Comparison of ENCODE assay signal across 24 cellular contexts in the genomic region with DNA sequence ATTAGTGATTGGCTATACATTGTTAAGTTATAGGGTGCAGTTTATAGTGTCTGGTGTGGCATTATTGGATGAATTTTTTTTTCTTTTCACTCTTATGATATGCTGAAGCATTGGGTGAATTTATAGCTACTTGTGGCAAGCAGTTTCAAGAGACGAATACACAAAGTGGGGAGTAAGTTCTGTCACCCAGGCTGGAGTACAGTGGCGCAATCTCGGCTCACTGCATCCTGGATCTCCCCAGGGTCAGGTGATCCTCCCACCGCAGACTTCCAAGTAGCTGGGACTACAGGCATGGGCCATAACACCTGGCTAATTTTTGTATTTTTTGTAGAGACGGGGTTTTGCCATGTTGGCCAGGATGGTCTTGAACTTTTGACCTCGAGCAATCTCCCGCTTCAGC.
"Had no signal": no experiment of that assay in that cellular context is flagged by ENCODE, and none has a peak within 500 bp of the region (broad histone marks: within the 10 kb centered on the region; RNA-seq: fewer than 3 reads in every experiment).

No MANE protein-coding gene starts in this region.

- FAIRE-seq: endometrium, frontal cortex, keratinocyte had no signal

- H3K36me3 ChIP-seq: colonic mucosa, esophagus muscularis mucosa, gastroesophageal sphincter, heart left ventricle, left lung, lower lobe of right lung had no signal

- H3K27me3 ChIP-seq: colonic mucosa, esophagus muscularis mucosa, foreskin keratinocyte, gastroesophageal sphincter, heart left ventricle, hepatocyte, left lung had no signal

- H3K4me3 Mint-ChIP-seq: dendritic cell treated with granulocyte-macrophage colony-stimulating factor and Interleukin-4, amounts not matched to agents 40 ng/mL and 50 ng/mL, for 4 days; effector memory CD8-positive, alpha-beta T cell; endodermal cell; immature natural killer cell; mesothelial cell of epicardium had no signal

- H3K4me1 ChIP-seq: colonic mucosa, esophagus muscularis mucosa, foreskin keratinocyte, gastroesophageal sphincter, heart left ventricle, left lung, lower lobe of right lung had no signal

- H3K79me2 ChIP-seq: hepatocyte had no signal

- DNase-seq: colonic mucosa; cortex of kidney; effector CD8-positive, alpha-beta T cell; effector memory CD8-positive, alpha-beta T cell; endodermal cell; foreskin keratinocyte; heart left ventricle; hypothalamus; immature natural killer cell; left cardiac atrium; left lung; left ventricle myocardium superior; lower lobe of right lung; mesenchymal stem cell; mucosa of descending colon; naive B cell had no signal

- H2AFZ ChIP-seq: hepatocyte had no signal

- H3K4me3 ChIP-seq: colonic mucosa, esophagus muscularis mucosa, gastroesophageal sphincter, heart left ventricle, hepatocyte, left lung, lower lobe of right lung, mucosa of descending colon had no signal

- H3K9me3 Mint-ChIP-seq: dendritic cell treated with granulocyte-macrophage colony-stimulating factor and Interleukin-4, amounts not matched to agents 40 ng/mL and 50 ng/mL, for 4 days; effector memory CD8-positive, alpha-beta T cell; endodermal cell; immature natural killer cell; mesothelial cell of epicardium; naive B cell had no signal

- H3K4me1 Mint-ChIP-seq: endodermal cell, mesothelial cell of epicardium, naive B cell had no signal

- H3K27ac ChIP-seq: colonic mucosa, esophagus muscularis mucosa, foreskin keratinocyte, gastroesophageal sphincter, heart left ventricle, hepatocyte, left lung, lower lobe of right lung had no signal

- H3K27me3 Mint-ChIP-seq: effector memory CD8-positive, alpha-beta T cell; naive B cell had no signal

- H3K4me2 ChIP-seq: hepatocyte had no signal

- H3K9me3 ChIP-seq: colonic mucosa, esophagus muscularis mucosa, gastroesophageal sphincter, heart left ventricle, left lung, lower lobe of right lung, mucosa of descending colon had no signal

- H3K27ac Mint-ChIP-seq: dendritic cell treated with granulocyte-macrophage colony-stimulating factor and Interleukin-4, amounts not matched to agents 40 ng/mL and 50 ng/mL, for 4 days; effector memory CD8-positive, alpha-beta T cell; endodermal cell; immature natural killer cell; mesothelial cell of epicardium; naive B cell had no signal

- H3K36me3 Mint-ChIP-seq: immature natural killer cell, mesothelial cell of epicardium, naive B cell had no signal

- ATAC-seq: effector memory CD8-positive, alpha-beta T cell; foreskin keratinocyte; gastroesophageal sphincter; heart left ventricle; left cardiac atrium; left lung; left ventricle myocardium superior; lower lobe of right lung; mucosa of descending colon had no signal
